9 cellular contexts compared by ENCODE assay signal in the genomic region with DNA sequence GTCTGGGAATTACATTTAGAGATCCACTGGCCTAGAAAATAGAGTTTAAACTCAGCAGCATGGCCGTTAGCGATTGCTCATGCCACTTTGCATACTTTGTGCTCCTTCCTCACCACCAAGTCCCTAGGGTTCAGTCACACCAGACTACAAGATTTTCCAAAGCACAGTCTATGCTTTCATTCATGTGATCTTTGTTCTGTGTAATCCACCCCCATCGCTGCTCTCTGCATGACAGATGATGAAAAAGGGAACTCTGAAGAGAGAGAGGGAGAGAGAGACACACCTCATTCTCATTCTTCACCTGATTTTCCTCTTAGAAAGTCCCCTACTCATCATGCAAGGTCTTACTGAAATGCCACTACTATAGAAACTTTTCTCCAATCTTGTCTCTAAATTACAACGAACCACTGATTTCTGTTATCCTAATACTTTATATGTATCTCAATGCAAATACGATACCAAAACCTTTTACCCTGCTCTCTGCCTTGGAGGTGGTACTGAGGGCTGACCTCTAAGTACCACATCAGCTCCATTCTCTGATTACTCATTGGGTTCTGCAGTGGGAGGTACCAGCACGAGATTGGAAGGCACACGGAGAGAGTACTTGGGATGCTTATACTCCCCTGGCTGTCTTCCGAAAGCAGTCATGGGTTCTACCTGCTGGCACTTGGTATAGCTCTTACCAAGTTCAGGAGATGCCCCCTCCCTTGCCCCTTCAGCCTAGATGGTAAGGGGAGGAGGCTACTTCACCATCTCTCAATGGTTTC. TPM values are rescaled to one million over a fixed set of nuclear protein-coding genes. Genes with fewer than 3 reads are reported as not detected.
DNase-seq lines count a peak whose midpoint lies in the region; ATAC-seq and TF ChIP-seq lines count a peak whose summit lies in the region.
"Had no signal": no experiment of that assay in that cellular context is flagged by ENCODE, and none has a peak within 500 bp of the region (broad histone marks: within the 10 kb centered on the region; RNA-seq: fewer than 3 reads in every experiment).

No MANE protein-coding gene starts in this region.

- BruUV-seq in PC-9 (replicated peaks; lab: Mats Ljungman, UMichigan) (no TSS peak), PC-3 (replicated peaks; lab: Mats Ljungman, UMichigan) (no TSS peak)

- H3F3A ChIP-seq in PC-9 (ENCODE audit: insufficient read depth, low read depth) (peaks cover 19% of the 10 kb centered on the region), PC-3 (ENCODE audit: low read length, unreplicated experiment) (peaks cover 6% of the 10 kb centered on the region)

- TF ChIP-seq CTCF in PC-9 (conservative IDR thresholded peaks at IDR 0.05): no peak
- no peak for TF ChIP-seq CTCF in coronary artery (IDR thresholded peaks at IDR 0.05)
- TF ChIP-seq CTCF in PC-3 (conservative IDR thresholded peaks at IDR 0.05; ENCODE audit: low read depth, low read length): no peak

- H3K4me3 ChIP-seq in PC-9 (no peak overlapping the region), coronary artery (no peak overlapping the region), PC-3 (ENCODE audit: low read length) (no peak overlapping the region)

- POLR2A ChIA-PET in PC-9 (lab: Charles Lee; ENCODE audit: unreplicated experiment) (interaction anchor here (0.6 kb wide), 1 partner anchor 926 kb away, joined by 3 read pairs; no protein-coding TSS in a partner anchor), PC-3 (lab: Charles Lee; ENCODE audit: unreplicated experiment) (no interaction called here)

- H4K20me1 ChIP-seq in PC-9 (ENCODE audit: insufficient read depth) (no peaks in the 10 kb centered on the region), PC-3 (ENCODE audit: low read length) (no peaks in the 10 kb centered on the region)

- H3K4me2 ChIP-seq in PC-9 (no peak overlapping the region), PC-3 (ENCODE audit: low read length) (no peak overlapping the region)

- H3K27ac ChIP-seq in PC-9: no peak overlapping the region
- H3K27ac ChIP-seq in coronary artery: no peak overlapping the region
- no peak overlapping the region for H3K27ac ChIP-seq in PC-3 (ENCODE audit: low read length)

- DNase-seq in LHCN-M2 (ENCODE audit: low read depth) (peak; percentile 44), foreskin melanocyte (peak; percentile 21), PC-9 (no peak), KG1 (lab: John Stamatoyannopoulos, UW) (no peak), coronary artery (ENCODE audit: low spot score) (no peak), PC-3 (no peak)

- intact Hi-C loops in PC-9 (cut with micrococcal nuclease; ENCODE audit: unreplicated experiment) (no loop called here), PC-3 (cut with micrococcal nuclease) (no loop called here)

- H3K27me3 ChIP-seq in PC-9 (ENCODE audit: insufficient read depth, low read depth): no peaks in the 10 kb centered on the region
- no peaks in the 10 kb centered on the region for H3K27me3 ChIP-seq in PC-3 (ENCODE audit: low read length)

- H3K4me1 ChIP-seq in PC-9 (replicated peaks; ENCODE audit: insufficient read depth): peaks cover 17% of the 10 kb centered on the region
- H3K4me1 ChIP-seq in PC-3 (ENCODE audit: insufficient read depth, low read length): peaks cover 12% of the 10 kb centered on the region

- H3K79me2 ChIP-seq in PC-9 (ENCODE audit: low read depth) (no peaks in the 10 kb centered on the region), PC-3 (ENCODE audit: low read length) (no peaks in the 10 kb centered on the region)

- CTCF ChIA-PET in PC-9 (lab: Charles Lee) (interaction anchor here (0.6 to 0.7 kb wide), 2 partner anchors 10 to 455 kb away, joined by 3 to 6 read pairs; no protein-coding TSS in a partner anchor), PC-3 (lab: Charles Lee) (no interaction called here)

- H3K36me3 ChIP-seq in PC-9 (ENCODE audit: low read depth): peaks cover 5% of the 10 kb centered on the region; the same call in 1 of the 2 replicates
- 0 out of 2 replicates have a peak, but pooled peaks cover 7% of the 10 kb centered on the region for H3K36me3 ChIP-seq in PC-3 (ENCODE audit: low read depth, low read length)

- H3K9me3 ChIP-seq in PC-9 (ENCODE audit: insufficient read depth, low read depth) (peaks cover 4% of the 10 kb centered on the region; the same call in 1 of the 2 replicates), PC-3 (ENCODE audit: low read length) (peaks cover 2% of the 10 kb centered on the region)

- no peak overlapping the region for H3K9ac ChIP-seq in PC-3 (ENCODE audit: low read length)

- ATAC-seq in GM18498 (IDR thresholded peaks at IDR 0.05; ENCODE audit: unreplicated experiment) (peak; percentile 82), GM21529 (IDR thresholded peaks at IDR 0.05; ENCODE audit: unreplicated experiment) (peak; percentile 82), PC-3 (no peak)

- H2AFZ ChIP-seq in PC-9: no peak overlapping the region
- H2AFZ ChIP-seq in PC-3 (ENCODE audit: low read length): no peak overlapping the region

- H3K9me2 ChIP-seq in PC-9 (ENCODE audit: insufficient read depth): no peaks in the 10 kb centered on the region
- H3K9me2 ChIP-seq in PC-3 (replicated peaks; ENCODE audit: low read length): no peaks in the 10 kb centered on the region

RNA-seq across cellular contexts. Expression of gene PARP15, which starts 1.1 kb away (rescaled TPM):
- not detected in 2 replicates for total RNA-seq in LHCN-M2 (2014; rRNA removed)
- polyA plus RNA-seq in LHCN-M2 (2012): not detected
- total RNA-seq in PC-9 (2021): 0.07 and 0.13 TPM in 2 replicates
- total RNA-seq in PC-3 (2014; rRNA removed): not detected in 2 replicates
- total RNA-seq: HT1080 had no signal

RNA-seq across cellular contexts. Expression of gene DTX3L, which starts 12.2 kb away (rescaled TPM):
- total RNA-seq in LHCN-M2 (2014; rRNA removed) (13.2 and 24.9 TPM in 2 replicates), PC-9 (2021) (30.0 and 41.7 TPM in 2 replicates), PC-3 (2014; rRNA removed) (11.1 and 11.9 TPM in 2 replicates)
- 4.9 TPM for polyA plus RNA-seq in LHCN-M2 (2012)

RNA-seq across cellular contexts. Expression of gene PARP9, which starts 12.3 kb away (rescaled TPM):
- 9.0 and 21.3 TPM in 2 replicates for total RNA-seq in LHCN-M2 (2014; rRNA removed)
- 3.5 TPM for polyA plus RNA-seq in LHCN-M2 (2012)
- 15.0 and 21.1 TPM in 2 replicates for total RNA-seq in PC-9 (2021)
- 13.8 and 14.8 TPM in 2 replicates for total RNA-seq in PC-3 (2014; rRNA removed)

Comparison
In these comparisons a context has a peak if more than half of its experiments do, and no peak if none do; other contexts are left out.
1. DNase-seq: peak in LHCN-M2 (single experiment) and foreskin melanocyte (single experiment); none in PC-9 (0 of 2), KG1 (single experiment), coronary artery (single experiment) and PC-3 (single experiment).